ENCODE assay signal across 8 cellular contexts in the genomic region with DNA sequence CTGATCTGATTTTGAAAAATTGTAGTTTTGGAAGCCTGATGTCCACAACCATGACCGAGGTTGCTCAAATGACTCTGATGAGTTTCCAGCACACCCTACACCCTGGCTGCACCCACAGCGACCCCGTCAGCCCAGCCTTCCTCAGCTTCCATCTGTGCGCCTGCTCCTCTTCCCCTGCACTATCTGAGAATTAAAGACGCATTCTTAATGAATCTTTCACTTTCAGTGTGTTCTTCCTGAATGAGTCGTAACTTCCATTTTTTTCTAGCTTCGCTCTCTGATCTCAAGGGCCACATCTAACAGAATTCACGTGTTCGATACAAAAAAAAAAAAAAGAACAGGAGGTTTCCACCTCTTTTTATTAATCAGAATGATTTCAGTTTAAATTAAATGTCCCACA. TPM values are rescaled to one million over a fixed set of nuclear protein-coding genes. Genes with fewer than 3 reads are reported as not detected.
DNase-seq lines count a peak whose midpoint lies in the region; ATAC-seq, FAIRE-seq and TF ChIP-seq lines count a peak whose summit lies in the region.

No MANE protein-coding gene starts in this region.

- H3K4me3 ChIP-seq in foreskin fibroblast (ENCODE audit: low read depth in 1 of 2, low read length in 2 of 2) (peak overlapping the region; percentile 27 to 47), small intestine (ENCODE audit: low read depth in 1 of 2, low read length in 2 of 2) (peak overlapping the region in 1 of 2 donors; percentile 33)

- TF ChIP-seq CTCF in foreskin fibroblast (IDR thresholded peaks at IDR 0.05; ENCODE audit: low read depth, low read length): no peak

- 5 to 11% (median 7%) methylated on average over 9 of the region's 9 CpGs for WGBS in small intestine, 3 donors

- no peaks in the 10 kb centered on the region for H3K9me3 ChIP-seq in small intestine (ENCODE audit: control insufficient read depth, low read depth)

- peaks cover 0 to 4% of the 10 kb centered on the region in 2 donors for H3K4me1 ChIP-seq in small intestine (ENCODE audit: control insufficient read depth in 2 of 2, insufficient read depth in 1 of 2, low read depth in 1 of 2, low read length in 1 of 2)

- ATAC-seq in GM19035 (IDR thresholded peaks at IDR 0.05; ENCODE audit: unreplicated experiment) (peak; percentile 45), HG03378 (IDR thresholded peaks at IDR 0.05; ENCODE audit: unreplicated experiment) (peak; percentile 64)

- no peaks in the 10 kb centered on the region for H3K27me3 ChIP-seq in small intestine (ENCODE audit: control insufficient read depth in 2 of 2, insufficient read depth in 2 of 2, low read length in 2 of 2)

- in situ Hi-C loops in ACHN (cut with HindIII; ENCODE audit: low pct_ligation_motif_present, low pct_unique_long_range_greater_than_20kb, low sequenced_read_pairs): no loop called here

- FAIRE-seq in small intestine (lab: Jason Lieb, UNC): no peak

- peak overlapping the region; percentile 59 to 67 for H3K27ac ChIP-seq in small intestine (ENCODE audit: low read depth in 1 of 2, low read length in 1 of 2)

- H3K36me3 ChIP-seq in small intestine (ENCODE audit: control insufficient read depth in 2 of 2, insufficient read depth in 2 of 2, low read length in 2 of 2): no peaks in the 10 kb centered on the region

- DNase-seq in ACHN: peak; percentile 20
- peak; percentile 36 to 40 for DNase-seq in activated CD4-positive, alpha-beta T cell treated with anti-CD3 and anti-CD28 coated beads, Interleukin-2, amount 50 U/mL, for 4 hours
- peak; percentile 11 to 36 for DNase-seq in foreskin fibroblast
- DNase-seq in small intestine: peak; percentile 61
- no peak for DNase-seq in NCI-H748 (lab: John Stamatoyannopoulos, UW; ENCODE audit: unreplicated experiment)
- no peak for DNase-seq in NCI-H748 treated with DMSO at 0.1 percent for 48 hours (lab: John Stamatoyannopoulos, UW)

RNA-seq across cellular contexts. Expression of gene RREB1, which starts 21.3 kb away (rescaled TPM):
- polyA plus RNA-seq in small intestine: 10 to 100 TPM in 2 of 3 donors, 1 to 10 TPM in 1; 6.5 to 12.7 (median 10.3) TPM

Comparison
In these comparisons a context has a peak if more than half of its experiments do, and no peak if none do; other contexts are left out.
1. DNase-seq: peak in ACHN (single experiment), activated CD4-positive, alpha-beta T cell treated with anti-CD3 and anti-CD28 coated beads, Interleukin-2, amount 50 U/mL, for 4 hours (2 of 2), foreskin fibroblast (2 of 2) and small intestine (single experiment); none in NCI-H748 (single experiment) and NCI-H748 treated with DMSO at 0.1 percent for 48 hours (single experiment).